ENCODE assay signal across 13 cellular contexts in the genomic region with DNA sequence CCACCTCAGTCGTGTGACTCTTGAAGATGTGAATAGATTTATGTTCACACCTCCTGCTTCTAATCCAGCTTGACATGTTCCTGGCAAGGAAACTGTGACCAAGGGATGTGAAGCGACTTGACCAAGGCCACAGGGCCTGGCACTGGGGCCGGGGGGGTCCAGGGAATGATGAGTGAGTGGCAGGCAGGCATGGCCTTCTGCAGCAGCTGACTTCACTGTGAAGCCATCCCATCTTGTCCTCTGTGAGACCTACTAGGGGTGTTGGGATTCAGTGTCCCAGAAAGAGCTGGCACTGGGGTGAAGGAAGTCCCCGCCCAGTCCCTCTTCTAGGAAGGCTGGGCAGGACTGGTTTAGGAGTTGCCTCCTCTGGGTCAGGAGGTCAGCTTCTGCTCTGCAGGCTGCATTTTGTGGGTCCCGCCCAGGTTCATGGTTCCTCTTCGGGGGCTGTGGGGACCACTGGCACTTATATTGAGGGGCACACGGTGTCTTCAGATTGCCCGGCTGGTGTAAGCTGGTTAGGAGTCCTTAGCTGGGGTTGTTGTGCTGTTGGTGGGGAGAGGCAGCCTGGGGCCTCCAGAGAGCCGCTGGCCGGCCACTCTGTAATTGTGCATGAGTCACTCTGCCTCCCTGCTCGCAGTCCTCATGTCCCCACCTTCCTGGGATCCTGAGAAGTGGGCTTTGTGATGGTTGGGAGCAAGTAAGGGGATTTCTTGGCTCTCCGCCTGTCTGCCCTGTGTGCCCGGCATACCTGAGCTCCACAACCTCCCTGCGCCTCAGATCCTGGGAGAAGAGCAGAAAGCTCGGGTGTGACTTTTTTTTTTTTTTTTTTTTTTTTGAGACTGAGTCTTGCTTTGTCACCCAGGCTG. TPM values are rescaled to one million over a fixed set of nuclear protein-coding genes. Genes with fewer than 3 reads are reported as not detected.
DNase-seq lines count a peak whose midpoint lies in the region; ATAC-seq, FAIRE-seq and TF ChIP-seq lines count a peak whose summit lies in the region.
"Had no signal": no experiment of that assay in that cellular context is flagged by ENCODE, and none has a peak within 500 bp of the region (broad histone marks: within the 10 kb centered on the region; RNA-seq: fewer than 3 reads in every experiment).

No MANE protein-coding gene starts in this region.

- no peak for FAIRE-seq in D721Med (lab: Jason Lieb, UNC)
- FAIRE-seq: frontal cortex, pancreas had no signal

- ATAC-seq in HG03565 (IDR thresholded peaks at IDR 0.05; ENCODE audit: unreplicated experiment): no peak
- ATAC-seq: pancreas had no signal

- 50 to 53% methylated on average over 15 of the region's 15 CpGs for WGBS in esophagus, 2 donors

- peak overlapping the region; percentile 81 to 88 for H3K27ac ChIP-seq in esophagus (ENCODE audit: low read depth in 2 of 2, low read length in 1 of 2)

- DNase-seq in AG08395 (ENCODE audit: low spot score) (peak; percentile 74), MG63 (peak; percentile 58), myocyte (ENCODE audit: low read depth) (peak; percentile 85), D721Med (ENCODE audit: insufficient read length, low spot score) (no peak), NCI-H2196 (lab: John Stamatoyannopoulos, UW; ENCODE audit: unreplicated experiment) (no peak), posterior vena cava (ENCODE audit: low spot score) (no peak)
- DNase-seq: activated gamma-delta T cell; CD4-positive, alpha-beta T cell; NCI-H1694 had no signal

- H3K27me3 ChIP-seq in MG63 (no peaks in the 10 kb centered on the region), esophagus (ENCODE audit: control insufficient read depth in 1 of 2, insufficient read depth in 2 of 2, low read length in 2 of 2) (no peaks in the 10 kb centered on the region)
- H3K27me3 ChIP-seq: pancreas had no signal

- H3K4me1 ChIP-seq in esophagus (ENCODE audit: control insufficient read depth in 2 of 2, insufficient read depth in 2 of 2, low read length in 1 of 2): peaks cover 39 to 85% of the 10 kb centered on the region in 2 donors

- no peaks in the 10 kb centered on the region for H3K9me3 ChIP-seq in MG63
- no peaks in the 10 kb centered on the region for H3K9me3 ChIP-seq in esophagus (ENCODE audit: control insufficient read depth in 2 of 2, insufficient read depth in 1 of 2, low read depth in 1 of 2, low read length in 1 of 2)
- H3K9me3 ChIP-seq: pancreas had no signal

- intact Hi-C loops in posterior vena cava (cut with DNase I): loop anchor here in 1 of 2 donors (10.0 kb wide), 1 partner anchor 115 kb away; no protein-coding TSS in a partner anchor

- H3K4me3 ChIP-seq in MG63: no peak overlapping the region
- no peak overlapping the region for H3K4me3 ChIP-seq in esophagus (ENCODE audit: low read depth in 1 of 2, low read length in 2 of 2)
- H3K4me3 ChIP-seq: pancreas had no signal

- H3K36me3 ChIP-seq in MG63 (peaks cover 69% of the 10 kb centered on the region), esophagus (ENCODE audit: control insufficient read depth in 2 of 2, insufficient read depth in 2 of 2, low read length in 1 of 2) (peaks cover 0 to 5% of the 10 kb centered on the region in 2 donors)
- H3K36me3 ChIP-seq: pancreas had no signal

- TF ChIP-seq CTCF in D721Med (IDR thresholded peaks at IDR 0.05; ENCODE audit: insufficient read depth, missing control alignments): no peak

RNA-seq across cellular contexts. Expression of gene ZMIZ1, which starts 11.0 kb away (rescaled TPM):
- total RNA-seq in MG63 (2014; rRNA removed; shearing (Covaris generic); ENCODE audit: low replicate concordance): 9.5 and 22.4 TPM in 2 replicates
- polyA plus RNA-seq in esophagus: 10 to 100 TPM; 29.2 to 29.7 TPM
- total RNA-seq in myocyte: 7.1 and 10.0 TPM in 2 replicates
- polyA plus RNA-seq in myocyte (2012): 23.2 TPM
- total RNA-seq in posterior vena cava: 10 to 100 TPM; 61.5 to 62.6 TPM

Comparison
In these comparisons a context has a peak if more than half of its experiments do, and no peak if none do; other contexts are left out.
1. DNase-seq: peak in AG08395 (single experiment), MG63 (single experiment) and myocyte (single experiment); none in D721Med (single experiment), NCI-H2196 (single experiment) and posterior vena cava (single experiment).